Comparison of ENCODE assay signal across 7 cellular contexts in genomic region chr2:131802351-131802836, GRCh38.
DNase-seq lines count a peak whose midpoint lies in the region; ATAC-seq and TF ChIP-seq lines count a peak whose summit lies in the region.
"Not testable (repeated sequence)": the region's sequence is repeated elsewhere in the genome, so short reads cannot be mapped to it uniquely, and the experiment has no call there.

No MANE protein-coding gene starts in this region.

- H3K14ac ChIP-seq in mesenchymal stem cell (ENCODE audit: low read length in 2 of 2), result not testable (repeated sequence)

- H2BK5ac ChIP-seq in mesenchymal stem cell (ENCODE audit: low read depth, low read length, poor library complexity, severe bottlenecking), result not testable (repeated sequence)

- peak overlapping the region; percentile 26 for H3K4me3 ChIP-seq in MG63
- peak overlapping the region in 1 of 2 experiments; percentile 75 for H3K4me3 ChIP-seq in mesenchymal stem cell (ENCODE audit: insufficient read depth in 1 of 2, low read depth in 1 of 2, low read length in 2 of 2)

- peaks cover 15 to 18% of the 10 kb centered on the region in 2 donors for H3K27me3 Mint-ChIP-seq in T-cell
- H3K27me3 Mint-ChIP-seq in activated naive CD8-positive, alpha-beta T cell treated with anti-CD3 and anti-CD28 coated beads for 36 hours, result peaks cover 12% of the 10 kb centered on the region

- not testable (repeated sequence) for H2BK120ac ChIP-seq in mesenchymal stem cell (ENCODE audit: low read depth, low read length)

- TF ChIP-seq POLR2A in GM18505 (IDR thresholded peaks at IDR 0.05; ENCODE audit: borderline replicate concordance, extremely low read depth, insufficient read depth, insufficient read length), result not testable (repeated sequence)

- H3K9me3 Mint-ChIP-seq in T-cell; activated naive CD8-positive, alpha-beta T cell treated with anti-CD3 and anti-CD28 coated beads for 36 hours: not testable (repeated sequence)

- ATAC-seq in GM18505 (IDR thresholded peaks at IDR 0.05; ENCODE audit: unreplicated experiment) (peak; percentile 53), T-cell (replicated peaks in 1 of 4) (peak; percentile 69 to 93 (median 80))

- not testable (repeated sequence) for H3K27ac ChIP-seq in mesenchymal stem cell (ENCODE audit: low read length, poor library complexity, severe bottlenecking)

- H3K27ac Mint-ChIP-seq in T-cell; activated naive CD8-positive, alpha-beta T cell treated with anti-CD3 and anti-CD28 coated beads for 36 hours: not testable (repeated sequence)

- not testable (repeated sequence) for H3K27me3 ChIP-seq in MG63; mesenchymal stem cell (ENCODE audit: control insufficient read depth in 1 of 2, insufficient read depth in 1 of 2, low read length in 2 of 2)

- POLR2A ChIA-PET in T-cell (lab: Charles Lee), result not testable (repeated sequence)

- CTCF ChIA-PET in T-cell (lab: Charles Lee), result interaction anchor here (0.6 to 1.7 kb wide), 4 partner anchors 120 to 389 kb away, joined by 3 to 5 read pairs (median 3); no protein-coding TSS in a partner anchor

- H3K36me3 ChIP-seq in MG63; mesenchymal stem cell (ENCODE audit: control insufficient read depth in 1 of 2, insufficient read depth in 2 of 2, low read depth in 1 of 2, low read length in 2 of 2): not testable (repeated sequence)

- H3K18ac ChIP-seq in mesenchymal stem cell (ENCODE audit: low read depth in 1 of 2, low read length in 2 of 2), result not testable (repeated sequence)

- not testable (repeated sequence) for H3K4me1 Mint-ChIP-seq in T-cell; activated naive CD8-positive, alpha-beta T cell treated with anti-CD3 and anti-CD28 coated beads for 36 hours

- H3K4me2 ChIP-seq in mesenchymal stem cell (ENCODE audit: low read length, poor library complexity, severe bottlenecking), result not testable (repeated sequence)

- H3K4me1 ChIP-seq in mesenchymal stem cell (ENCODE audit: control insufficient read depth, insufficient read depth, low read depth, low read length), result not testable (repeated sequence)

- not testable (repeated sequence) for H3K4ac ChIP-seq in mesenchymal stem cell (ENCODE audit: low read depth in 1 of 2, low read length in 2 of 2)

- H2AK5ac ChIP-seq in mesenchymal stem cell (ENCODE audit: low read length, severe bottlenecking), result not testable (repeated sequence)

- not testable (repeated sequence) for H2BK15ac ChIP-seq in mesenchymal stem cell (ENCODE audit: low read depth, poor library complexity, severe bottlenecking)

- 2% methylated on average over 21 of the region's 34 CpGs for WGBS in mesenchymal stem cell

- H3K79me1 ChIP-seq in mesenchymal stem cell (replicated peaks; ENCODE audit: low read length, poor library complexity, severe bottlenecking), result not testable (repeated sequence)

- H3K9me3 ChIP-seq in MG63; mesenchymal stem cell (ENCODE audit: control insufficient read depth, low read length): not testable (repeated sequence)

- H3K4me3 Mint-ChIP-seq in T-cell, result peak overlapping the region; percentile 69 to 78 (median 72)
- H3K4me3 Mint-ChIP-seq in activated naive CD8-positive, alpha-beta T cell treated with anti-CD3 and anti-CD28 coated beads for 36 hours, result peak overlapping the region; percentile 67

- H3K36me3 Mint-ChIP-seq in T-cell; activated naive CD8-positive, alpha-beta T cell treated with anti-CD3 and anti-CD28 coated beads for 36 hours: not testable (repeated sequence)

- H4K91ac ChIP-seq in mesenchymal stem cell (ENCODE audit: low read length), result not testable (repeated sequence)

- peak; percentile 25 for DNase-seq in MG63
- peak in 27 of 34 experiments; percentile 6 to 56 (median 28) for DNase-seq in T-cell
- peak; percentile 58 for DNase-seq in activated naive CD8-positive, alpha-beta T cell treated with anti-CD3 and anti-CD28 coated beads for 36 hours
- peak; percentile 6 for DNase-seq in fibroblast of peridontal ligament (ENCODE audit: extremely low read depth)
- DNase-seq in mesenchymal stem cell, result peak; percentile 47
- DNase-seq in stimulated activated CD4-positive, alpha-beta T cell treated with anti-CD3 and anti-CD28 coated beads, Interleukin-15, amount 100 ng/mL, for 24 hours, result peak; percentile 65

- not testable (repeated sequence) for H4K8ac ChIP-seq in mesenchymal stem cell (ENCODE audit: low read length)

- not testable (repeated sequence) for H2BK12ac ChIP-seq in mesenchymal stem cell (ENCODE audit: low read length in 2 of 2)

- H3K9ac ChIP-seq in mesenchymal stem cell (ENCODE audit: low read length), result peak overlapping the region; percentile 53

- not testable (repeated sequence) for H3K23ac ChIP-seq in mesenchymal stem cell (ENCODE audit: low read length in 2 of 2)

- H2AFZ ChIP-seq in mesenchymal stem cell (ENCODE audit: low read depth, low read length), result peak overlapping the region; percentile 81

Comparison
In these comparisons a context has a peak if more than half of its experiments do, and no peak if none do; other contexts are left out.
1. DNase-seq: peak in every context shown above with its lines; median percentile 65 in stimulated activated CD4-positive, alpha-beta T cell treated with anti-CD3 and anti-CD28 coated beads, Interleukin-15, amount 100 ng/mL, for 24 hours; 58 in activated naive CD8-positive, alpha-beta T cell treated with anti-CD3 and anti-CD28 coated beads for 36 hours; 47 in mesenchymal stem cell; 28 in T-cell; 25 in MG63; 6 in fibroblast of peridontal ligament.